ENCODE assay signal across 1 cellular context in the genomic region with DNA sequence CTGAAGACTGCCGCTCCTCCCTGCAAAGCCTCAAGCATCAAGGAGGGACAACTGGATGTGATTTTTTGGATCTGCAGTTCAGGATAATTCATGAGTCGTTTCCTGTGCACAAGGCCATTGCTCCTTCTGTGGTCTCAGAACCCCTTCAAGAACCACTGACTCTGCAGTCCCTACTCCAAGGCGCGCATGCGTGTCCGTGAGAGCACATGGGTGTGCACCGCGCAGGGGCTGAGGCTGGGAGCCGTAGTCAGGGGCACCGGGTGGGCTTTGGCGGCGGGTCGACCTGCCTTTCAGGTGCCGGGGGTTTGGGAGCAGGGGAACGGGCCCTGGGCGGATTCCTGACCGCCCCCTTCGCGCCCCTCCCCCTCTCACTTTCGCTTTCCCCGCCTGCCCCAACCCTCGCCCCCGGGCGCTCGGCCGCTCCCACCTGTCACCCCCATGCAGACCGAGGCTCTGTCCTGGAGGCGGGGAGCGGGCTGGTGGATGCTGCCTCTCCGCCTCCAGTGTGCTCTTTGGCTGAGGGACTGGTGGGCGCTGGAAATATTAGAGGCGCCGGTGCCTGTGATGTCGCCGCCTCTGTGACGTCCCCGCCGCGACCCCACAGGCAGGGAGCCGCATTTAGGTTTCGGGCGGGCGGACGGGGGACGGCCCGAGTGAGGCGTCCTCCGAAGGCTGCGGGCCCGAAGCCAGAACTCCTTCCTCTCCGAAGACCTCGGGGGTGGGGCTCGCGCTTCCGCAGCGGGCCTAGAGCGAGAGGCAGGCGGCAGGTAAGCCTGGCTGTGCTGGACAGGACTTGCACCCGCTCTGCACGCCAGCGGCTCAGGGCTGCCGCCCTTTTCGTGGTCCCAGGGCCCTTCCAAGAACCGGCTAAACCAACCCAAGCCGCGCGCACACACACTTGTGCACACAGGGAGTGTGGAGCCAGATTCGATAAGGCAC.
A peak's percentile ranks its signal among the peaks of the same experiment; 100 is the strongest.
TF ChIP-seq lines count a peak whose summit lies in the region.

A gene with protein sequence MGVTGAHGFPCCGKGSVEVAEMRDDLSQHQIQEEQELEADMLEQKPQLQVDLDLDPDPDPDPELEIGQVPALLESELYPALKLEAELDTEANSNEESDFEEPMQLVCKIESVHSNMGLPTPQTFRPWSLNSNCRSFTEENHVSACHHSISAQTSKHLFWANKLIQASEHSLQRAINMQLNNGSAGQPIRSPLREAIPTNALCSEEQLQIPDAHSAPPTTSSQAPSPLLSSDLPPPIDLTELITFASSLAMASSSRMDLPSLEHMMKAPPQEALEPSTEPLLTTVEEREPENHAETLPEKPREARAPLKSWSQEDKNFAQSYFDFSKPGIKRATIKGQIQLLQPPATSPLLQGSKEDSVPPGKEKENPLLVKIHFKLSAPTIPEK (minus strand): TSS at position 518 of the 939 bp plus-strand sequence. CDS start 78 bp downstream, at position 440.

TF ChIP-seq in WTC11, 78 proteins besides CTCF, POLR2A, EP300 and RAD21 (continued from another document):
- peak; percentile 77; the same call in 1 of the 2 replicates for TF ChIP-seq ARID4B (CRISPR knock-in tag; IDR thresholded peaks at IDR 0.05; ENCODE audit: borderline replicate concordance)
- TF ChIP-seq NFYB (CRISPR knock-in tag; conservative IDR thresholded peaks at IDR 0.05; ENCODE audit: low read depth) = no peak
- TF ChIP-seq, protein P1, sequence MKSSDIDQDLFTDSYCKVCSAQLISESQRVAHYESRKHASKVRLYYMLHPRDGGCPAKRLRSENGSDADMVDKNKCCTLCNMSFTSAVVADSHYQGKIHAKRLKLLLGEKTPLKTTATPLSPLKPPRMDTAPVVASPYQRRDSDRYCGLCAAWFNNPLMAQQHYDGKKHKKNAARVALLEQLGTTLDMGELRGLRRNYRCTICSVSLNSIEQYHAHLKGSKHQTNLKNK (CRISPR knock-in tag; IDR thresholded peaks at IDR 0.05) = no peak
- no peak for TF ChIP-seq ZNF671 (CRISPR knock-in tag; IDR thresholded peaks at IDR 0.05)
- TF ChIP-seq ZNF532 (CRISPR knock-in tag; IDR thresholded peaks at IDR 0.05; ENCODE audit: borderline replicate concordance) = no peak
- TF ChIP-seq, protein P2, sequence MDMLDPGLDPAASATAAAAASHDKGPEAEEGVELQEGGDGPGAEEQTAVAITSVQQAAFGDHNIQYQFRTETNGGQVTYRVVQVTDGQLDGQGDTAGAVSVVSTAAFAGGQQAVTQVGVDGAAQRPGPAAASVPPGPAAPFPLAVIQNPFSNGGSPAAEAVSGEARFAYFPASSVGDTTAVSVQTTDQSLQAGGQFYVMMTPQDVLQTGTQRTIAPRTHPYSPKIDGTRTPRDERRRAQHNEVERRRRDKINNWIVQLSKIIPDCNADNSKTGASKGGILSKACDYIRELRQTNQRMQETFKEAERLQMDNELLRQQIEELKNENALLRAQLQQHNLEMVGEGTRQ (CRISPR knock-in tag; IDR thresholded peaks at IDR 0.05) = peak; percentile 20; the same call in 1 of the 2 replicates
- TF ChIP-seq CBFB (CRISPR knock-in tag; IDR thresholded peaks at IDR 0.05; ENCODE audit: low read depth) = no peak
- TF ChIP-seq CREM (CRISPR knock-in tag; IDR thresholded peaks at IDR 0.05) = no peak
